In genomic region chr6:149373511-149373910, GRCh38 we compare ENCODE assay signal across 1 cellular context.
TF ChIP-seq lines count a peak whose summit lies in the region.

No MANE protein-coding gene starts in this region.

TF ChIP-seq in WTC11, 78 proteins besides CTCF, POLR2A, EP300 and RAD21 (continued from another document):
- TF ChIP-seq, protein P1, sequence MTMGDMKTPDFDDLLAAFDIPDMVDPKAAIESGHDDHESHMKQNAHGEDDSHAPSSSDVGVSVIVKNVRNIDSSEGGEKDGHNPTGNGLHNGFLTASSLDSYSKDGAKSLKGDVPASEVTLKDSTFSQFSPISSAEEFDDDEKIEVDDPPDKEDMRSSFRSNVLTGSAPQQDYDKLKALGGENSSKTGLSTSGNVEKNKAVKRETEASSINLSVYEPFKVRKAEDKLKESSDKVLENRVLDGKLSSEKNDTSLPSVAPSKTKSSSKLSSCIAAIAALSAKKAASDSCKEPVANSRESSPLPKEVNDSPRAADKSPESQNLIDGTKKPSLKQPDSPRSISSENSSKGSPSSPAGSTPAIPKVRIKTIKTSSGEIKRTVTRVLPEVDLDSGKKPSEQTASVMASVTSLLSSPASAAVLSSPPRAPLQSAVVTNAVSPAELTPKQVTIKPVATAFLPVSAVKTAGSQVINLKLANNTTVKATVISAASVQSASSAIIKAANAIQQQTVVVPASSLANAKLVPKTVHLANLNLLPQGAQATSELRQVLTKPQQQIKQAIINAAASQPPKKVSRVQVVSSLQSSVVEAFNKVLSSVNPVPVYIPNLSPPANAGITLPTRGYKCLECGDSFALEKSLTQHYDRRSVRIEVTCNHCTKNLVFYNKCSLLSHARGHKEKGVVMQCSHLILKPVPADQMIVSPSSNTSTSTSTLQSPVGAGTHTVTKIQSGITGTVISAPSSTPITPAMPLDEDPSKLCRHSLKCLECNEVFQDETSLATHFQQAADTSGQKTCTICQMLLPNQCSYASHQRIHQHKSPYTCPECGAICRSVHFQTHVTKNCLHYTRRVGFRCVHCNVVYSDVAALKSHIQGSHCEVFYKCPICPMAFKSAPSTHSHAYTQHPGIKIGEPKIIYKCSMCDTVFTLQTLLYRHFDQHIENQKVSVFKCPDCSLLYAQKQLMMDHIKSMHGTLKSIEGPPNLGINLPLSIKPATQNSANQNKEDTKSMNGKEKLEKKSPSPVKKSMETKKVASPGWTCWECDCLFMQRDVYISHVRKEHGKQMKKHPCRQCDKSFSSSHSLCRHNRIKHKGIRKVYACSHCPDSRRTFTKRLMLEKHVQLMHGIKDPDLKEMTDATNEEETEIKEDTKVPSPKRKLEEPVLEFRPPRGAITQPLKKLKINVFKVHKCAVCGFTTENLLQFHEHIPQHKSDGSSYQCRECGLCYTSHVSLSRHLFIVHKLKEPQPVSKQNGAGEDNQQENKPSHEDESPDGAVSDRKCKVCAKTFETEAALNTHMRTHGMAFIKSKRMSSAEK (CRISPR knock-in tag; IDR thresholded peaks at IDR 0.05; ENCODE audit: borderline replicate concordance), result no peak
- TF ChIP-seq EMX1 (CRISPR knock-in tag; IDR thresholded peaks at IDR 0.05), result no peak
- no peak for TF ChIP-seq HMGXB4 (CRISPR knock-in tag; IDR thresholded peaks at IDR 0.05)
- TF ChIP-seq TEAD4 (CRISPR knock-in tag; IDR thresholded peaks at IDR 0.05), result no peak
- no peak for TF ChIP-seq ZSCAN18 (CRISPR knock-in tag; IDR thresholded peaks at IDR 0.05)
- TF ChIP-seq HMGA2 (CRISPR knock-in tag; IDR thresholded peaks at IDR 0.05), result no peak
- no peak for TF ChIP-seq NFE2L1 (CRISPR knock-in tag; IDR thresholded peaks at IDR 0.05)
- TF ChIP-seq E2F4 (CRISPR knock-in tag; IDR thresholded peaks at IDR 0.05; ENCODE audit: borderline replicate concordance, low read depth), result no peak
